ENCODE assay signal across 28 cellular contexts in the genomic region with DNA sequence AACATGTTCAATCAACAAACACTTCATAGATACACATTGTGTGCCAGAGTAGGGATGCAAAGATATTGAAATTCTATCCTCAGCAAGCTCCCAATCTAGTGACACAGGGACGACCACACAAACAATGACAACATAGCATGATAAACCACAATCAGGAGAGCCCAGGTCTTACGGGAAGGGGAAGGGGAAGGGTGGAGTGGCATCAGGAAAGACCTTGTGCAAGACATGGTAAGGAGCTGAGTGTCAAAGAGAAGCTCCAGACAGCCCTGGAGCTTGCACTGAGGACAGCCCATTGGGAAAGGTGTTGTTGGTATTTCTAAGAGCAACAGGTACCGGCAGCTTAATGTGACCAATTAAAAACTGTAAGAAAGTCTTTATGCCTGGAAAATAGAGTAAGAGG.
"Had no signal": no experiment of that assay in that cellular context is flagged by ENCODE, and none has a peak within 500 bp of the region (broad histone marks: within the 10 kb centered on the region; RNA-seq: fewer than 3 reads in every experiment).

No MANE protein-coding gene starts in this region.

- ATAC-seq: foreskin keratinocyte; gastroesophageal sphincter; heart left ventricle; left lobe of liver; natural killer cell; pancreas; right lobe of liver; stimulated activated naive B cell treated with anti-CD40 and anti-IgM and Interleukin-4, amounts not matched to agents 10 μg/mL and 1 μg/mL and 100 μg/mL, for 72 hours had no signal

- H3K4me2 ChIP-seq: hepatocyte had no signal

- H3K4me1 Mint-ChIP-seq: endodermal cell, memory B cell, natural killer cell, neural crest cell had no signal

- H3K9me3 Mint-ChIP-seq: dendritic cell treated with granulocyte-macrophage colony-stimulating factor and Interleukin-4, amounts not matched to agents 40 ng/mL and 50 ng/mL, for 4 days; endodermal cell; memory B cell; natural killer cell; neural crest cell; stimulated activated naive B cell treated with anti-CD40 and anti-IgM and Interleukin-4, amounts not matched to agents 10 μg/mL and 1 μg/mL and 100 μg/mL, for 72 hours; stimulated activated naive CD8-positive, alpha-beta T cell treated with anti-CD3 and anti-CD28 coated beads, Interleukin-15, Interleukin-2, amounts not matched to agents 100 ng/mL and 50 ng/mL, for 24 hours had no signal

- H3K27ac Mint-ChIP-seq: dendritic cell treated with granulocyte-macrophage colony-stimulating factor and Interleukin-4, amounts not matched to agents 40 ng/mL and 50 ng/mL, for 4 days; endodermal cell; memory B cell; natural killer cell; stimulated activated naive B cell treated with anti-CD40 and anti-IgM and Interleukin-4, amounts not matched to agents 10 μg/mL and 1 μg/mL and 100 μg/mL, for 72 hours; stimulated activated naive CD8-positive, alpha-beta T cell treated with anti-CD3 and anti-CD28 coated beads, Interleukin-15, Interleukin-2, amounts not matched to agents 100 ng/mL and 50 ng/mL, for 24 hours had no signal

- H3K27ac ChIP-seq: epithelial cell of prostate, esophagus muscularis mucosa, foreskin keratinocyte, gastroesophageal sphincter, heart left ventricle, hepatocyte, neutrophil, pancreas, right lobe of liver, thoracic aorta, tibial nerve, upper lobe of left lung, uterus had no signal

- H3K79me2 ChIP-seq: hepatocyte had no signal

- H3K27me3 ChIP-seq: esophagus muscularis mucosa, gastroesophageal sphincter, heart left ventricle, hepatocyte, neutrophil, pancreas, right lobe of liver, tibial nerve, upper lobe of left lung, uterus had no signal

- H3K9me3 ChIP-seq: esophagus muscularis mucosa, gastroesophageal sphincter, heart left ventricle, neutrophil, pancreas, right lobe of liver, thoracic aorta, tibial nerve, upper lobe of left lung, uterus had no signal

- H3K36me3 ChIP-seq: esophagus muscularis mucosa, gastroesophageal sphincter, heart left ventricle, neutrophil, pancreas, right lobe of liver, thoracic aorta, tibial nerve, upper lobe of left lung, uterus had no signal

- H3K27me3 Mint-ChIP-seq: dendritic cell treated with granulocyte-macrophage colony-stimulating factor and Interleukin-4, amounts not matched to agents 40 ng/mL and 50 ng/mL, for 4 days; memory B cell; stimulated activated naive B cell treated with anti-CD40 and anti-IgM and Interleukin-4, amounts not matched to agents 10 μg/mL and 1 μg/mL and 100 μg/mL, for 72 hours; stimulated activated naive CD8-positive, alpha-beta T cell treated with anti-CD3 and anti-CD28 coated beads, Interleukin-15, Interleukin-2, amounts not matched to agents 100 ng/mL and 50 ng/mL, for 24 hours had no signal

- H3K4me1 ChIP-seq: esophagus muscularis mucosa, foreskin keratinocyte, gastroesophageal sphincter, pancreas, right lobe of liver, tibial nerve, upper lobe of left lung, uterus had no signal

- H3K4me3 Mint-ChIP-seq: dendritic cell treated with granulocyte-macrophage colony-stimulating factor and Interleukin-4, amounts not matched to agents 40 ng/mL and 50 ng/mL, for 4 days; endodermal cell; memory B cell; natural killer cell; neural crest cell; stimulated activated naive B cell treated with anti-CD40 and anti-IgM and Interleukin-4, amounts not matched to agents 10 μg/mL and 1 μg/mL and 100 μg/mL, for 72 hours; stimulated activated naive CD8-positive, alpha-beta T cell treated with anti-CD3 and anti-CD28 coated beads, Interleukin-15, Interleukin-2, amounts not matched to agents 100 ng/mL and 50 ng/mL, for 24 hours had no signal

- H3K36me3 Mint-ChIP-seq: natural killer cell had no signal

- H2AFZ ChIP-seq: hepatocyte had no signal

- H3K4me3 ChIP-seq: esophagus muscularis mucosa, gastroesophageal sphincter, heart left ventricle, hepatocyte, lung, pancreas, right lobe of liver, thoracic aorta, tibial nerve, upper lobe of left lung, uterus had no signal

- DNase-seq: effector CD8-positive, alpha-beta T cell; endodermal cell; foreskin keratinocyte; heart left ventricle; kidney; natural killer cell; pancreas; retina; right lobe of liver; small intestine; stimulated activated CD4-positive, alpha-beta T cell treated with anti-CD3 and anti-CD28 coated beads, Interleukin-15, amount 100 ng/mL, for 24 hours; stimulated activated CD4-positive, alpha-beta T cell treated with anti-CD3 and anti-CD28 coated beads, Interleukin-2, amount 100 ng/mL, for 48 hours; stimulated activated naive B cell treated with anti-CD40 and anti-IgM and Interleukin-4, amounts not matched to agents 10 μg/mL and 1 μg/mL and 100 μg/mL, for 72 hours; upper lobe of left lung; uterus had no signal
